ENCODE assay signal across 1 cellular context in genomic region chr22:44884562-44884961, GRCh38.
A peak's percentile ranks its signal among the peaks of the same experiment; 100 is the strongest.
TF ChIP-seq lines count a peak whose summit lies in the region.

No MANE protein-coding gene starts in this region.

TF ChIP-seq in HEK293, 187 proteins besides CTCF, POLR2A, EP300 and RAD21 (continued from another document):
- TF ChIP-seq ZNF704 (tag by site-specific recombination; IDR thresholded peaks at IDR 0.05) (0 out of 2 replicates have a peak, but pooled peaks have one; percentile 25), MZF1 (tag by site-specific recombination; IDR thresholded peaks at IDR 0.05; ENCODE audit: borderline replicate concordance) (no peak), BCL11B (tag by site-specific recombination; IDR thresholded peaks at IDR 0.05; ENCODE audit: low read depth) (no peak), ZNF121 (tag by site-specific recombination; IDR thresholded peaks at IDR 0.05) (no peak), YY2 (tag by site-specific recombination; IDR thresholded peaks at IDR 0.05) (peak; percentile 56; the same call in 1 of the 2 replicates), ZNF596 (tag by site-specific recombination; IDR thresholded peaks at IDR 0.05) (no peak), ZSCAN5A (tag by site-specific recombination; IDR thresholded peaks at IDR 0.05) (no peak), ZNF645 (tag by site-specific recombination; IDR thresholded peaks at IDR 0.05) (no peak), BCL11A (tag by site-specific recombination; IDR thresholded peaks at IDR 0.05; ENCODE audit: low read depth) (no peak), ZNF248 (tag by site-specific recombination; IDR thresholded peaks at IDR 0.05) (peak; percentile 52; the same call in 1 of the 2 replicates), ZFP37 (tag by site-specific recombination; IDR thresholded peaks at IDR 0.05) (no peak), ZNF366 (tag by site-specific recombination; conservative IDR thresholded peaks at IDR 0.05) (no peak), KLF9 (tag by site-specific recombination; IDR thresholded peaks at IDR 0.05; ENCODE audit: low read depth) (no peak), ZNF621 (tag by site-specific recombination; IDR thresholded peaks at IDR 0.05) (peak; percentile 69; the same call in 1 of the 2 replicates), RBAK (tag by site-specific recombination; IDR thresholded peaks at IDR 0.05) (no peak), ZNF311 (tag by site-specific recombination; IDR thresholded peaks at IDR 0.05; ENCODE audit: borderline replicate concordance) (peak; percentile 89; the same call in 1 of the 2 replicates), ZNF341 (tag by site-specific recombination; IDR thresholded peaks at IDR 0.05; ENCODE audit: low read depth) (no peak), ZNF785 (tag by site-specific recombination; IDR thresholded peaks at IDR 0.05) (peak; percentile 59; the same call in 1 of the 2 replicates), ZNF501 (tag by site-specific recombination; IDR thresholded peaks at IDR 0.05) (no peak), ZNF280C (tag by site-specific recombination; IDR thresholded peaks at IDR 0.05) (no peak; the same call in 1 of the 2 replicates), ZNF513 (tag by site-specific recombination; IDR thresholded peaks at IDR 0.05) (peak; percentile 73; the same call in 1 of the 2 replicates), ZNF488 (tag by site-specific recombination; IDR thresholded peaks at IDR 0.05) (no peak), ZBTB8A (tag by site-specific recombination; IDR thresholded peaks at IDR 0.05) (no peak), ZNF561 (tag by site-specific recombination; IDR thresholded peaks at IDR 0.05; ENCODE audit: borderline replicate concordance) (no peak), ZNF658 (tag by site-specific recombination; IDR thresholded peaks at IDR 0.05) (peak; percentile 83; the same call in 1 of the 2 replicates), SP3 (tag by site-specific recombination; IDR thresholded peaks at IDR 0.05) (no peak), ZNF518A (tag by site-specific recombination; conservative IDR thresholded peaks at IDR 0.05; ENCODE audit: low read depth) (no peak), PRDM4 (tag by site-specific recombination; IDR thresholded peaks at IDR 0.05) (no peak)
TF ChIP-seq in HEK293: peak in this region for 9.
